Comparison of ENCODE assay signal across 8 cellular contexts in the genomic region with DNA sequence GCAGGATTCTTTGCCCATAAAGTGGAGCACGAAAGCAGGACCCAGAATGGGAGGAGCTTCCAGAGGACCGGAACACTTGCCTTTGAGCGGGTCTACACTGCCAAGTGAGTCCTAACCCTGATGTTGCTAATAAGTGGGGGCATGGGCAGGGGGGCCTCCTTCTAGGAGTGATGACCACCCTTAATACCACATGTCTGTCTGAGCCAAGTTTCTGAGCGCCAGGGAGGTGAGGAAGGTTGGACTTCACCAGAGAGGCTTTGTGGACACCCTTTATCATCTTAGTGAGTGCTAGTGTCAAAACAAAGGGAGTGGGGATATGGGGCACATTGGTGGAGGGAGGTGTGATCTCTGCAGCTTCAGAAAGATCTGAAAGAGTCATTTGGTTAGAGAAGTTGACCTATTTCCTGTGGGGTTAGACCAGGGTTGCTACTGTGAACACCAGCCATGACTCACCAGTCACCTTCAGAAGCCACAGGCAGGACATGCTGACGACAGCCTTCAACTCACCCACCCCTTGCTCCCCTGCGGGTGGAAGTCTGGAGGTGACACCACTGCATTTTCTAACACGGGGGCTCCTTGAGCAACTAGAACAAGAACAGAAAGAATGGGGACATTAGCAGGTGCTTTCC. TPM values are rescaled to one million over a fixed set of nuclear protein-coding genes. Genes with fewer than 3 reads are reported as not detected.
A peak's percentile ranks its signal among the peaks of the same experiment; 100 is the strongest.
DNase-seq lines count a peak whose midpoint lies in the region; ATAC-seq, FAIRE-seq and TF ChIP-seq lines count a peak whose summit lies in the region.

No MANE protein-coding gene starts in this region.

- no peak for TF ChIP-seq CTCF in progenitor cell of endocrine pancreas (IDR thresholded peaks at IDR 0.05; ENCODE audit: unreplicated experiment)

- intact Hi-C loops in left cardiac atrium (cut with DNase I), result no loop called here

- no peak overlapping the region for H3K27ac Mint-ChIP-seq in progenitor cell of endocrine pancreas

- ATAC-seq in HG02588 (IDR thresholded peaks at IDR 0.05; ENCODE audit: unreplicated experiment) (peak; percentile 95), left cardiac atrium (peak; percentile 30 to 40)

- H3K27me3 Mint-ChIP-seq in progenitor cell of endocrine pancreas, result peaks cover 18% of the 10 kb centered on the region

- no peak for TF ChIP-seq POLR2A in GM12891 (IDR thresholded peaks at IDR 0.05; ENCODE audit: low read depth, low read length)

- no peak overlapping the region for H3K4me3 Mint-ChIP-seq in progenitor cell of endocrine pancreas (ENCODE audit: low read depth)

- H3K9me3 Mint-ChIP-seq in progenitor cell of endocrine pancreas (ENCODE audit: low read depth), result no peaks in the 10 kb centered on the region

- no peaks in the 10 kb centered on the region for H3K36me3 Mint-ChIP-seq in progenitor cell of endocrine pancreas (ENCODE audit: insufficient read depth)

- DNase-seq in GM12891 (ENCODE audit: insufficient read length, low spot score) (peak; percentile 71), NCI-H526 (lab: John Stamatoyannopoulos, UW) (peak; percentile 52 to 83), activated T-cell treated with anti-CD3 and anti-CD28 coated beads for 1 hour (ENCODE audit: low read depth) (peak; percentile 66), left cardiac atrium (peak; percentile 33), progenitor cell of endocrine pancreas (ENCODE audit: low spot score, unreplicated experiment) (no peak), epidermal melanocyte (ENCODE audit: insufficient read length, low spot score) (no peak)
- DNase-seq in stimulated activated CD4-positive, alpha-beta T cell treated with anti-CD3 and anti-CD28 coated beads, Interleukin-4, amount 100 ng/mL, for 4 hours, result peak; percentile 62 to 86

- H3K4me1 Mint-ChIP-seq in progenitor cell of endocrine pancreas (ENCODE audit: low read depth), result peaks cover 17% of the 10 kb centered on the region

- FAIRE-seq in GM12891 (lab: Jason Lieb, UNC), result peak; percentile 96

TF ChIP-seq in GM12891, 5 proteins besides CTCF, POLR2A, EP300 and RAD21:
- TF ChIP-seq TAF1 (IDR thresholded peaks at IDR 0.05; ENCODE audit: low read depth, low read length) (no peak), POU2F2 (IDR thresholded peaks at IDR 0.05; ENCODE audit: low read depth, low read length) (peak; percentile 68), PAX5 (IDR thresholded peaks at IDR 0.05; ENCODE audit: insufficient read depth, low read length, severe bottlenecking) (peak; percentile 48), POLR2AphosphoS5 (IDR thresholded peaks at IDR 0.05; ENCODE audit: low read depth, low read length) (no peak), SPI1 (IDR thresholded peaks at IDR 0.05; ENCODE audit: low read depth, low read length) (0 out of 2 replicates have a peak, but pooled peaks have one; percentile 16)

RNA-seq across cellular contexts. Expression of gene ALOX5AP, which starts 8.8 kb away (rescaled TPM):
- 52.0 TPM for polyA plus RNA-seq in GM12891 (2012; ENCODE audit: low read depth, missing spikeins)
- total RNA-seq in left cardiac atrium (10 to 100 TPM; 12.8 to 26.9 TPM), progenitor cell of endocrine pancreas (not detected in 2 replicates)

Comparison
In these comparisons a context has a peak if more than half of its experiments do, and no peak if none do; other contexts are left out.
1. DNase-seq: peak in GM12891 (single experiment), NCI-H526 (2 of 2), activated T-cell treated with anti-CD3 and anti-CD28 coated beads for 1 hour (single experiment), left cardiac atrium (single experiment) and stimulated activated CD4-positive, alpha-beta T cell treated with anti-CD3 and anti-CD28 coated beads, Interleukin-4, amount 100 ng/mL, for 4 hours (2 of 2); none in progenitor cell of endocrine pancreas (single experiment) and epidermal melanocyte (single experiment).
2. RNA of gene ALOX5AP, which starts 8.8 kb away (total RNA-seq): 12.8 to 26.9 TPM in left cardiac atrium; not detected in progenitor cell of endocrine pancreas; every median in the first group is over 10 times any median in the second.